ENCODE assay signal across 1 cellular context in genomic region chr14:92325835-92326234, GRCh38.
TF ChIP-seq lines count a peak whose summit lies in the region.

No MANE protein-coding gene starts in this region.

TF ChIP-seq in H1, 55 proteins besides CTCF, POLR2A, EP300 and RAD21 (continued from another document):
- TF ChIP-seq CHD1 (IDR thresholded peaks at IDR 0.05; ENCODE audit: low read depth, low read length) (no peak), CHD2 (IDR thresholded peaks at IDR 0.05; ENCODE audit: low read length) (no peak), RFX5 (IDR thresholded peaks at IDR 0.05; ENCODE audit: borderline replicate concordance, low read depth, low read length) (no peak), GTF2F1 (IDR thresholded peaks at IDR 0.05; ENCODE audit: borderline replicate concordance, low read depth, low read length) (no peak), TCF12 (IDR thresholded peaks at IDR 0.05; ENCODE audit: low read depth, low read length) (no peak), RXRA (IDR thresholded peaks at IDR 0.05; ENCODE audit: insufficient read depth, low read depth, low read length) (no peak), TEAD4 (IDR thresholded peaks at IDR 0.05; ENCODE audit: low read depth, low read length) (no peak), SP1 (IDR thresholded peaks at IDR 0.05; ENCODE audit: low read depth, low read length) (no peak), TBP (IDR thresholded peaks at IDR 0.05; ENCODE audit: low read depth, low read length) (no peak), BRCA1 (IDR thresholded peaks at IDR 0.05; ENCODE audit: low read depth, low read length) (no peak), RBBP5 (IDR thresholded peaks at IDR 0.05; ENCODE audit: borderline replicate concordance, low read depth, low read length) (no peak)
